ENCODE assay signal across 1 cellular context in genomic region chr21:32359719-32360260, GRCh38.
A peak's percentile ranks its signal among the peaks of the same experiment; 100 is the strongest.
TF ChIP-seq lines count a peak whose summit lies in the region.

No MANE protein-coding gene starts in this region.

TF ChIP-seq in HepG2, 621 proteins besides CTCF, POLR2A, EP300 and RAD21:
- TF ChIP-seq SMC3 (IDR thresholded peaks at IDR 0.05; ENCODE audit: low read length) (peak; percentile 22; the same call in 1 of the 2 replicates), MAX (IDR thresholded peaks at IDR 0.05) (peak; percentile 39; the same call in 1 of the 2 replicates), PATZ1 (CRISPR knock-in tag; IDR thresholded peaks at IDR 0.05) (no peak), ZNF687 (CRISPR knock-in tag; IDR thresholded peaks at IDR 0.05) (peak; percentile 38; the same call in 1 of the 2 replicates), XRCC5 (optimal IDR thresholded peaks at IDR 0.05; ENCODE audit: low read length) (peak; percentile 24), ZSCAN12 (CRISPR knock-in tag; IDR thresholded peaks at IDR 0.05) (no peak), STAG1 (CRISPR knock-in tag; IDR thresholded peaks at IDR 0.05) (peak; percentile 60)
